Comparison of ENCODE assay signal across 1 cellular context in the genomic region with DNA sequence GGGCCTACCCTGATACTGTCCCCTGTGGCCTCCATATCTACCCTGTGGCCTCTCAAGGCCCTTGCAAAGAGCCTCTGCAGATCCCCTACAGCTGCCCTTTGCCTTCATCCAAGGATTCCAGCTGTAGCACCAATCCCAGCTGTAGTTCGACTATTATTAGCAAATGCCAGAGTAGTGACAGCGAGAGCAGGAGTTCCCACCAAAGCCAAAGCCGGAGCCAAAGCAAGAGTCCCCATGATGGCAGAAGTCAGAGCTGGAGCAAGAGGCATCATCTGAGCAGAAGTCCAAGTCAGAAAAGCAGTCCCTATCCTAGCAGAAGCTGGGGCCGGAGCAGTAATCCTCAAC.
TF ChIP-seq lines count a peak whose summit lies in the region.

No MANE protein-coding gene starts in this region.

TF ChIP-seq in GM12878, 131 proteins besides CTCF, POLR2A, EP300 and RAD21:
- TF ChIP-seq SREBF1 (IDR thresholded peaks at IDR 0.05; ENCODE audit: low read length) (no peak), POU2F2 (IDR thresholded peaks at IDR 0.05; ENCODE audit: borderline replicate concordance, low read depth, low read length) (no peak), YY1 (IDR thresholded peaks at IDR 0.05; ENCODE audit: low read depth, low read length) (no peak), ZBED1 (IDR thresholded peaks at IDR 0.05; ENCODE audit: borderline replicate concordance) (no peak), YBX1 (IDR thresholded peaks at IDR 0.05) (no peak), WRNIP1 (IDR thresholded peaks at IDR 0.05; ENCODE audit: borderline replicate concordance, low read depth, low read length) (no peak), TAF1 (IDR thresholded peaks at IDR 0.05; ENCODE audit: borderline replicate concordance, low read depth, low read length) (no peak), CBFB (IDR thresholded peaks at IDR 0.05; ENCODE audit: low read depth) (no peak), TARDBP (IDR thresholded peaks at IDR 0.05; ENCODE audit: borderline replicate concordance) (no peak), SREBF2 (IDR thresholded peaks at IDR 0.05; ENCODE audit: low read length) (no peak), RUNX3 (IDR thresholded peaks at IDR 0.05; ENCODE audit: low read length) (no peak), SP1 (IDR thresholded peaks at IDR 0.05; ENCODE audit: low read depth, low read length) (no peak), PAX8 (IDR thresholded peaks at IDR 0.05) (no peak)
- TF ChIP-seq, protein P1, sequence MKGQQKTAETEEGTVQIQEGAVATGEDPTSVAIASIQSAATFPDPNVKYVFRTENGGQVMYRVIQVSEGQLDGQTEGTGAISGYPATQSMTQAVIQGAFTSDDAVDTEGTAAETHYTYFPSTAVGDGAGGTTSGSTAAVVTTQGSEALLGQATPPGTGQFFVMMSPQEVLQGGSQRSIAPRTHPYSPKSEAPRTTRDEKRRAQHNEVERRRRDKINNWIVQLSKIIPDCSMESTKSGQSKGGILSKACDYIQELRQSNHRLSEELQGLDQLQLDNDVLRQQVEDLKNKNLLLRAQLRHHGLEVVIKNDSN (IDR thresholded peaks at IDR 0.05; ENCODE audit: borderline replicate concordance, extremely low read length, insufficient read depth, low read depth, low read length), result no peak
- TF ChIP-seq, protein P2, sequence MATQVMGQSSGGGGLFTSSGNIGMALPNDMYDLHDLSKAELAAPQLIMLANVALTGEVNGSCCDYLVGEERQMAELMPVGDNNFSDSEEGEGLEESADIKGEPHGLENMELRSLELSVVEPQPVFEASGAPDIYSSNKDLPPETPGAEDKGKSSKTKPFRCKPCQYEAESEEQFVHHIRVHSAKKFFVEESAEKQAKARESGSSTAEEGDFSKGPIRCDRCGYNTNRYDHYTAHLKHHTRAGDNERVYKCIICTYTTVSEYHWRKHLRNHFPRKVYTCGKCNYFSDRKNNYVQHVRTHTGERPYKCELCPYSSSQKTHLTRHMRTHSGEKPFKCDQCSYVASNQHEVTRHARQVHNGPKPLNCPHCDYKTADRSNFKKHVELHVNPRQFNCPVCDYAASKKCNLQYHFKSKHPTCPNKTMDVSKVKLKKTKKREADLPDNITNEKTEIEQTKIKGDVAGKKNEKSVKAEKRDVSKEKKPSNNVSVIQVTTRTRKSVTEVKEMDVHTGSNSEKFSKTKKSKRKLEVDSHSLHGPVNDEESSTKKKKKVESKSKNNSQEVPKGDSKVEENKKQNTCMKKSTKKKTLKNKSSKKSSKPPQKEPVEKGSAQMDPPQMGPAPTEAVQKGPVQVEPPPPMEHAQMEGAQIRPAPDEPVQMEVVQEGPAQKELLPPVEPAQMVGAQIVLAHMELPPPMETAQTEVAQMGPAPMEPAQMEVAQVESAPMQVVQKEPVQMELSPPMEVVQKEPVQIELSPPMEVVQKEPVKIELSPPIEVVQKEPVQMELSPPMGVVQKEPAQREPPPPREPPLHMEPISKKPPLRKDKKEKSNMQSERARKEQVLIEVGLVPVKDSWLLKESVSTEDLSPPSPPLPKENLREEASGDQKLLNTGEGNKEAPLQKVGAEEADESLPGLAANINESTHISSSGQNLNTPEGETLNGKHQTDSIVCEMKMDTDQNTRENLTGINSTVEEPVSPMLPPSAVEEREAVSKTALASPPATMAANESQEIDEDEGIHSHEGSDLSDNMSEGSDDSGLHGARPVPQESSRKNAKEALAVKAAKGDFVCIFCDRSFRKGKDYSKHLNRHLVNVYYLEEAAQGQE (IDR thresholded peaks at IDR 0.05; ENCODE audit: low read depth, low read length), result no peak
- TF ChIP-seq, protein P3, sequence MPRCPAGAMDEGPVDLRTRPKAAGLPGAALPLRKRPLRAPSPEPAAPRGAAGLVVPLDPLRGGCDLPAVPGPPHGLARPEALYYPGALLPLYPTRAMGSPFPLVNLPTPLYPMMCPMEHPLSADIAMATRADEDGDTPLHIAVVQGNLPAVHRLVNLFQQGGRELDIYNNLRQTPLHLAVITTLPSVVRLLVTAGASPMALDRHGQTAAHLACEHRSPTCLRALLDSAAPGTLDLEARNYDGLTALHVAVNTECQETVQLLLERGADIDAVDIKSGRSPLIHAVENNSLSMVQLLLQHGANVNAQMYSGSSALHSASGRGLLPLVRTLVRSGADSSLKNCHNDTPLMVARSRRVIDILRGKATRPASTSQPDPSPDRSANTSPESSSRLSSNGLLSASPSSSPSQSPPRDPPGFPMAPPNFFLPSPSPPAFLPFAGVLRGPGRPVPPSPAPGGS (IDR thresholded peaks at IDR 0.05; ENCODE audit: borderline replicate concordance, insufficient read depth, low read depth, low read length, poor library complexity, severe bottlenecking), result no peak
- TF ChIP-seq, protein P4, sequence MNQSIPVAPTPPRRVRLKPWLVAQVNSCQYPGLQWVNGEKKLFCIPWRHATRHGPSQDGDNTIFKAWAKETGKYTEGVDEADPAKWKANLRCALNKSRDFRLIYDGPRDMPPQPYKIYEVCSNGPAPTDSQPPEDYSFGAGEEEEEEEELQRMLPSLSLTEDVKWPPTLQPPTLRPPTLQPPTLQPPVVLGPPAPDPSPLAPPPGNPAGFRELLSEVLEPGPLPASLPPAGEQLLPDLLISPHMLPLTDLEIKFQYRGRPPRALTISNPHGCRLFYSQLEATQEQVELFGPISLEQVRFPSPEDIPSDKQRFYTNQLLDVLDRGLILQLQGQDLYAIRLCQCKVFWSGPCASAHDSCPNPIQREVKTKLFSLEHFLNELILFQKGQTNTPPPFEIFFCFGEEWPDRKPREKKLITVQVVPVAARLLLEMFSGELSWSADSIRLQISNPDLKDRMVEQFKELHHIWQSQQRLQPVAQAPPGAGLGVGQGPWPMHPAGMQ (IDR thresholded peaks at IDR 0.05; ENCODE audit: borderline replicate concordance), result no peak
